ENCODE assay signal across 1 cellular context in the genomic region with DNA sequence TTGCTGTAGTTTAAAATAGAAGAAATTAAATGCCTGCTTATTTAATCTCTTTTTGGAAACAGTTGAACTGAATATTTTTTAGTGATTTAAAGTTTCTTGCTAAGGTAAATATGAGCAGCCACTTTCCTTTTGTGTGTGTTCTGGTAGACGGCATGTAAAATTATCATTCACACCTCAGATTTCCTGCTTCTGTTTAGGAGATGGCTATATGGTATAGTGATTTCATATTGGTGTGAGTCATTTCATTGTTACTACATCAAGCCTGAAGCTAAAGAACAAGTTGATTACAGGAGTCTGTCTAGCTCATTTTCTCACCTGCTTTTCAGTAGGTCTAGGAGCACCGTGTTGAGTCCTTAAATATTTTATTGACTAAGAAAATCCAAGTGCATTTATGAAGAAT.
A peak's percentile ranks its signal among the peaks of the same experiment; 100 is the strongest.
TF ChIP-seq lines count a peak whose summit lies in the region.

No MANE protein-coding gene starts in this region.

TF ChIP-seq in K562, 482 proteins besides CTCF, POLR2A, EP300 and RAD21:
- no peak for TF ChIP-seq CTBP1 (IDR thresholded peaks at IDR 0.05; ENCODE audit: borderline replicate concordance)
- no peak for TF ChIP-seq TAF15 (IDR thresholded peaks at IDR 0.05; ENCODE audit: low read depth, low read length)
- TF ChIP-seq, protein P1, sequence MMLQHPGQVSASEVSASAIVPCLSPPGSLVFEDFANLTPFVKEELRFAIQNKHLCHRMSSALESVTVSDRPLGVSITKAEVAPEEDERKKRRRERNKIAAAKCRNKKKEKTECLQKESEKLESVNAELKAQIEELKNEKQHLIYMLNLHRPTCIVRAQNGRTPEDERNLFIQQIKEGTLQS (IDR thresholded peaks at IDR 0.05): peak; percentile 42; the same call in 1 of the 2 replicates
- TF ChIP-seq, protein P1 (CRISPR knock-in tag; conservative IDR thresholded peaks at IDR 0.05): no peak
- no peak for TF ChIP-seq PML (IDR thresholded peaks at IDR 0.05; ENCODE audit: low read length)
- 0 out of 2 replicates have a peak, but pooled peaks have one; percentile 36 for TF ChIP-seq JUND (IDR thresholded peaks at IDR 0.05; ENCODE audit: borderline replicate concordance, low read depth, low read length)
- no peak for TF ChIP-seq JUND (tag; IDR thresholded peaks at IDR 0.05; ENCODE audit: borderline replicate concordance, low read depth, low read length)
- no peak for TF ChIP-seq CSDE1 (IDR thresholded peaks at IDR 0.05)
- TF ChIP-seq CREBBP (IDR thresholded peaks at IDR 0.05; ENCODE audit: low read depth, low read length): no peak
- 0 out of 2 replicates have a peak, but pooled peaks have one; percentile 15 for TF ChIP-seq SMARCE1 (IDR thresholded peaks at IDR 0.05)
- TF ChIP-seq MAFG (tag; conservative IDR thresholded peaks at IDR 0.05): no peak
- TF ChIP-seq, protein P2, sequence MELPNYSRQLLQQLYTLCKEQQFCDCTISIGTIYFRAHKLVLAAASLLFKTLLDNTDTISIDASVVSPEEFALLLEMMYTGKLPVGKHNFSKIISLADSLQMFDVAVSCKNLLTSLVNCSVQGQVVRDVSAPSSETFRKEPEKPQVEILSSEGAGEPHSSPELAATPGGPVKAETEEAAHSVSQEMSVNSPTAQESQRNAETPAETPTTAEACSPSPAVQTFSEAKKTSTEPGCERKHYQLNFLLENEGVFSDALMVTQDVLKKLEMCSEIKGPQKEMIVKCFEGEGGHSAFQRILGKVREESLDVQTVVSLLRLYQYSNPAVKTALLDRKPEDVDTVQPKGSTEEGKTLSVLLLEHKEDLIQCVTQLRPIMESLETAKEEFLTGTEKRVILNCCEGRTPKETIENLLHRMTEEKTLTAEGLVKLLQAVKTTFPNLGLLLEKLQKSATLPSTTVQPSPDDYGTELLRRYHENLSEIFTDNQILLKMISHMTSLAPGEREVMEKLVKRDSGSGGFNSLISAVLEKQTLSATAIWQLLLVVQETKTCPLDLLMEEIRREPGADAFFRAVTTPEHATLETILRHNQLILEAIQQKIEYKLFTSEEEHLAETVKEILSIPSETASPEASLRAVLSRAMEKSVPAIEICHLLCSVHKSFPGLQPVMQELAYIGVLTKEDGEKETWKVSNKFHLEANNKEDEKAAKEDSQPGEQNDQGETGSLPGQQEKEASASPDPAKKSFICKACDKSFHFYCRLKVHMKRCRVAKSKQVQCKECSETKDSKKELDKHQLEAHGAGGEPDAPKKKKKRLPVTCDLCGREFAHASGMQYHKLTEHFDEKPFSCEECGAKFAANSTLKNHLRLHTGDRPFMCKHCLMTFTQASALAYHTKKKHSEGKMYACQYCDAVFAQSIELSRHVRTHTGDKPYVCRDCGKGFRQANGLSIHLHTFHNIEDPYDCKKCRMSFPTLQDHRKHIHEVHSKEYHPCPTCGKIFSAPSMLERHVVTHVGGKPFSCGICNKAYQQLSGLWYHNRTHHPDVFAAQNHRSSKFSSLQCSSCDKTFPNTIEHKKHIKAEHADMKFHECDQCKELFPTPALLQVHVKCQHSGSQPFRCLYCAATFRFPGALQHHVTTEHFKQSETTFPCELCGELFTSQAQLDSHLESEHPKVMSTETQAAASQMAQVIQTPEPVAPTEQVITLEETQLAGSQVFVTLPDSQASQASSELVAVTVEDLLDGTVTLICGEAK (IDR thresholded peaks at IDR 0.05): no peak
- TF ChIP-seq, protein P2 (CRISPR knock-in tag; IDR thresholded peaks at IDR 0.05): no peak
- no peak for TF ChIP-seq ZNF232 (CRISPR knock-in tag; IDR thresholded peaks at IDR 0.05)
- TF ChIP-seq FOXA3 (CRISPR knock-in tag; conservative IDR thresholded peaks at IDR 0.05 in 1 of 2, IDR thresholded peaks at IDR 0.05 in 1 of 2): no peak
